ENCODE assay signal across 23 cellular contexts in the genomic region with DNA sequence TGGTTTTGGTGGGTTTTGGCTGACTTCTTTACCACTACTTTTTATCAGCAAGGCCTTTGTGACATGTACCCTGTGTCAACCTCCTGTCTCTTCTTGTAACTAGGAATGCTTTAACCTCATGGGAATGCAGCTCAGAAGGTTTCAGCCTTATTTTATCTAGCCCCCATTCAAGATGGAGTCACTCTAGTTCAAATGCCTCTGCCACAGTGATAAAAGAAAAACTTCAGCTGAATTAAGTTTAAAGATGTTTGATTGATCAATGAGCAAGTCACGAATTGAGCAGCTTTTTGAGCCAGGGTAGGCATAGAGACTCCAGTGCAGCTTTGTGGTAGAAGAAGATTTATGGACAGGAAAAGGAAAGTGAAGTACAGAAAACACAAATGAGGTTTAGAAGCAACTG.
"Had no signal": no experiment of that assay in that cellular context is flagged by ENCODE, and none has a peak within 500 bp of the region (broad histone marks: within the 10 kb centered on the region; RNA-seq: fewer than 3 reads in every experiment).

No MANE protein-coding gene starts in this region.

- H3K4me3 Mint-ChIP-seq: activated B cell treated with CpG ODN at 0.5 μM for 24 hours; activated T-helper 17 cell treated with anti-CD3 and anti-CD28 coated beads, Interleukin-2, amount 50 U/mL, for 72 hours; brain; endodermal cell; stimulated activated naive CD8-positive, alpha-beta T cell treated with anti-CD3 and anti-CD28 coated beads, Interleukin-15, Interleukin-2, amounts not matched to agents 100 ng/mL and 50 ng/mL, for 24 hours; T-cell had no signal

- H3K9me3 Mint-ChIP-seq: activated T-helper 17 cell treated with anti-CD3 and anti-CD28 coated beads, Interleukin-2, amount 50 U/mL, for 72 hours; brain; endodermal cell; T-cell had no signal

- H3K27ac ChIP-seq: dorsolateral prefrontal cortex, epithelial cell of prostate, prostate gland, tibial nerve, uterus had no signal

- ATAC-seq: activated T-helper 17 cell treated with anti-CD3 and anti-CD28 coated beads, Interleukin-2, amount 50 U/mL, for 72 hours; left colon; right cardiac atrium; SK-N-SH treated with all-trans-retinoic acid at 6 μM for 48 hours; T-cell had no signal

- H3K27ac Mint-ChIP-seq: activated B cell treated with CpG ODN at 0.5 μM for 24 hours; activated T-helper 17 cell treated with anti-CD3 and anti-CD28 coated beads, Interleukin-2, amount 50 U/mL, for 72 hours; brain; endodermal cell; stimulated activated naive CD8-positive, alpha-beta T cell treated with anti-CD3 and anti-CD28 coated beads, Interleukin-15, Interleukin-2, amounts not matched to agents 100 ng/mL and 50 ng/mL, for 24 hours had no signal

- H3K36me3 ChIP-seq: prostate gland, tibial nerve, uterus had no signal

- H3K36me3 Mint-ChIP-seq: brain had no signal

- DNase-seq: activated B cell treated with CpG ODN at 0.5 μM for 24 hours; activated CD4-positive, alpha-beta T cell treated with anti-CD3 and anti-CD28 coated beads for 48 hours; activated CD8-positive, alpha-beta memory T cell treated with anti-CD3 and anti-CD28 coated beads for 24 hours; anterior cingulate cortex; caudate nucleus; dorsolateral prefrontal cortex; endodermal cell; foreskin fibroblast; hypothalamus; left colon; mammary epithelial cell; right cardiac atrium; stimulated activated CD4-positive, alpha-beta T cell treated with anti-CD3 and anti-CD28 coated beads, Interleukin-2, amount 100 ng/mL, for 24 hours; T-cell; T-helper 9 cell; uterus had no signal

- H3K4me1 Mint-ChIP-seq: brain, endodermal cell had no signal

- H3K4me3 ChIP-seq: dorsolateral prefrontal cortex, prostate gland, tibial nerve, uterus had no signal

- H3K4me1 ChIP-seq: prostate gland, tibial nerve, uterus had no signal

- H3K27me3 ChIP-seq: dorsolateral prefrontal cortex, tibial nerve, uterus had no signal

- H3K9me3 ChIP-seq: prostate gland, tibial nerve, uterus had no signal

- H3K27me3 Mint-ChIP-seq: activated B cell treated with CpG ODN at 0.5 μM for 24 hours; activated T-helper 17 cell treated with anti-CD3 and anti-CD28 coated beads, Interleukin-2, amount 50 U/mL, for 72 hours; stimulated activated naive CD8-positive, alpha-beta T cell treated with anti-CD3 and anti-CD28 coated beads, Interleukin-15, Interleukin-2, amounts not matched to agents 100 ng/mL and 50 ng/mL, for 24 hours; T-cell had no signal
